ENCODE assay signal across 24 cellular contexts in genomic region chr1:18560692-18561091, GRCh38.
DNase-seq lines count a peak whose midpoint lies in the region; ATAC-seq and TF ChIP-seq lines count a peak whose summit lies in the region.
"Had no signal": no experiment of that assay in that cellular context is flagged by ENCODE, and none has a peak within 500 bp of the region (broad histone marks: within the 10 kb centered on the region; RNA-seq: fewer than 3 reads in every experiment).

No MANE protein-coding gene starts in this region.

- no peaks in the 10 kb centered on the region for H3K27me3 ChIP-seq in Loucy (ENCODE audit: insufficient read depth, low read length, poor library complexity, severe bottlenecking)
- H3K27me3 ChIP-seq in body of pancreas, result peaks cover 0 to 11% of the 10 kb centered on the region in 2 donors
- no peaks in the 10 kb centered on the region for H3K27me3 ChIP-seq in right cardiac atrium (ENCODE audit: control insufficient read depth, insufficient read depth)
- H3K27me3 ChIP-seq: pancreas had no signal

- no peaks in the 10 kb centered on the region for H3K9me3 ChIP-seq in Loucy (ENCODE audit: insufficient read depth, low read depth, low read length)
- H3K9me3 ChIP-seq in body of pancreas, result no peaks in the 10 kb centered on the region
- H3K9me3 ChIP-seq in right cardiac atrium (ENCODE audit: control insufficient read depth, low read length), result no peaks in the 10 kb centered on the region
- H3K9me3 ChIP-seq: pancreas, right atrium auricular region, tibial artery had no signal

- H3K4me2 ChIP-seq in Loucy (ENCODE audit: low read depth, low read length, poor library complexity, severe bottlenecking), result no peak overlapping the region

- 39 to 48% methylated on average over 5 of the region's 5 CpGs for WGBS in body of pancreas, 2 donors
- 61% methylated on average over 5 of the region's 5 CpGs for WGBS in right cardiac atrium

- no peak overlapping the region for H3K9ac ChIP-seq in Loucy (ENCODE audit: low read depth, low read length, poor library complexity, severe bottlenecking)

- no peaks in the 10 kb centered on the region for H4K20me1 ChIP-seq in Loucy (ENCODE audit: insufficient read depth, low read length, poor library complexity, severe bottlenecking)

- no peaks in the 10 kb centered on the region for H3K79me2 ChIP-seq in Loucy (ENCODE audit: insufficient read depth, low read length)

- DNase-seq in ELF-1 (ENCODE audit: low read depth, low spot score), result peak; percentile 73
- peak; percentile 17 for DNase-seq in SW480 (ENCODE audit: low spot score)
- no peak for DNase-seq in SIG-M5 (lab: John Stamatoyannopoulos, UW)
- DNase-seq in body of pancreas, result no peak
- no peak for DNase-seq in right cardiac atrium
- DNase-seq in GM19238 (ENCODE audit: insufficient read length, low spot score), result no peak
- DNase-seq: activated B cell treated with CpG ODN at 0.5 μM for 24 hours; activated CD4-positive, alpha-beta T cell treated with anti-CD3 and anti-CD28 coated beads, Interleukin-2, amount 50 U/mL, for 4 hours; anterior cingulate cortex; Calu3; cortex of kidney; islet precursor cell; NCI-H2029 treated with DMSO at 0.1 percent for 48 hours; NCI-H446; NK-92 treated with Interleukin-12 subunit alpha and Interleukin-12 subunit beta, amount 100 ng/mL, for 24 hours; stimulated activated naive CD8-positive, alpha-beta T cell treated with anti-CD3 and anti-CD28 coated beads, Interleukin-15, amount 100 ng/mL, for 72 hours; tibial artery had no signal

- TF ChIP-seq CTCF in 22Rv1 (IDR thresholded peaks at IDR 0.05) (peak; percentile 20; the same call in 1 of the 2 replicates), Loucy (conservative IDR thresholded peaks at IDR 0.05; ENCODE audit: low read length) (peak; percentile 25; the same call in 1 of the 2 replicates), body of pancreas (IDR thresholded peaks at IDR 0.05) (no peak)

- H3K4me1 ChIP-seq in Loucy (ENCODE audit: insufficient read depth, low read length, poor library complexity, severe bottlenecking) (no peaks in the 10 kb centered on the region), body of pancreas (peaks cover 10% of the 10 kb centered on the region), right cardiac atrium (ENCODE audit: control insufficient read depth, insufficient read depth, low read length) (no peaks in the 10 kb centered on the region)
- H3K4me1 ChIP-seq: pancreas had no signal

- no peak overlapping the region for H3K27ac ChIP-seq in 22Rv1
- no peak overlapping the region for H3K27ac ChIP-seq in body of pancreas
- no peak overlapping the region for H3K27ac ChIP-seq in right cardiac atrium (ENCODE audit: low read length)
- H3K27ac ChIP-seq: C4-2B, pancreas, right atrium auricular region, tibial artery had no signal

- no peak overlapping the region for H2AFZ ChIP-seq in Loucy (ENCODE audit: low read length)

- ATAC-seq in body of pancreas (no peak), right cardiac atrium (no peak)
- ATAC-seq: activated naive CD4-positive, alpha-beta T cell treated with anti-CD3 and anti-CD28 coated beads, Interleukin-2, amount 50 U/mL, for 72 hours; natural killer cell treated with Interleukin-12 subunit alpha and Interleukin-12 subunit beta and Interleukin-15 and Interleukin-18, amount 100 ng/mL, for 72 hours; pancreas; stimulated activated naive CD8-positive, alpha-beta T cell treated with anti-CD3 and anti-CD28 coated beads, Interleukin-15, amount 100 ng/mL, for 72 hours had no signal

- H3K36me3 ChIP-seq in Loucy (ENCODE audit: insufficient read depth, low read length) (no peaks in the 10 kb centered on the region), body of pancreas (replicated peaks in 1 of 2; ENCODE audit: insufficient read depth in 1 of 2, low read depth in 2 of 2) (no peaks in the 10 kb centered on the region)
- H3K36me3 ChIP-seq: pancreas, right atrium auricular region, tibial artery had no signal

- no peaks in the 10 kb centered on the region for H3K9me2 ChIP-seq in Loucy (replicated peaks; ENCODE audit: low read depth, low read length)

- intact Hi-C loops in body of pancreas (cut with DNase I) (no loop called here), right cardiac atrium (cut with DNase I) (no loop called here)

- H3F3A ChIP-seq in Loucy (ENCODE audit: low read depth), result no peaks in the 10 kb centered on the region

- H3K4me3 ChIP-seq in Loucy (ENCODE audit: low read length, poor library complexity, severe bottlenecking) (no peak overlapping the region), body of pancreas (no peak overlapping the region), right cardiac atrium (ENCODE audit: low read length) (no peak overlapping the region)
- H3K4me3 ChIP-seq: pancreas, right atrium auricular region, tibial artery had no signal

- no peak for TF ChIP-seq POLR2A in body of pancreas (IDR thresholded peaks at IDR 0.05)

Comparison
In these comparisons a context has a peak if more than half of its experiments do, and no peak if none do; other contexts are left out.
1. CTCF ChIP-seq: peak in 22Rv1 (single experiment) and Loucy (single experiment); none in body of pancreas (0 of 7).
2. DNase-seq: peak in ELF-1 (single experiment) and SW480 (single experiment); none in SIG-M5 (single experiment), body of pancreas (0 of 4), right cardiac atrium (0 of 3) and GM19238 (single experiment).